8 cellular contexts compared by ENCODE assay signal in genomic region chr5:36607114-36607561, GRCh38. TPM values are rescaled to one million over a fixed set of nuclear protein-coding genes. Genes with fewer than 3 reads are reported as not detected.
DNase-seq lines count a peak whose midpoint lies in the region; ATAC-seq and TF ChIP-seq lines count a peak whose summit lies in the region.

No MANE protein-coding gene starts in this region.

- H3K36me3 ChIP-seq in PC-9 (ENCODE audit: low read depth) (peaks cover 38% of the 10 kb centered on the region), endodermal cell (ENCODE audit: control insufficient read depth, insufficient read depth, low read length) (no peaks in the 10 kb centered on the region)

- peak overlapping the region; percentile 88 for H3K4me3 ChIP-seq in PC-9
- peak overlapping the region; percentile 86 for H3K4me3 ChIP-seq in endodermal cell (ENCODE audit: low read length)

- H3K9me3 ChIP-seq in PC-9 (ENCODE audit: insufficient read depth, low read depth) (peaks cover 13% of the 10 kb centered on the region; the same call in 1 of the 2 replicates), endodermal cell (ENCODE audit: control insufficient read depth, low read length) (no peaks in the 10 kb centered on the region)

- BruUV-seq in PC-9 (replicated peaks; lab: Mats Ljungman, UMichigan): no TSS peak

- intact Hi-C loops in PC-9 (cut with micrococcal nuclease; ENCODE audit: unreplicated experiment): no loop called here
- intact Hi-C loops in posterior vena cava (cut with DNase I): no loop called here

- H3F3A ChIP-seq in PC-9 (ENCODE audit: insufficient read depth, low read depth): peaks cover 36% of the 10 kb centered on the region

- H3K9me2 ChIP-seq in PC-9 (ENCODE audit: insufficient read depth): no peaks in the 10 kb centered on the region; the same call in 1 of the 2 replicates

- peaks cover 45% of the 10 kb centered on the region for H3K79me2 ChIP-seq in PC-9 (ENCODE audit: low read depth)

- H3K9ac ChIP-seq in endodermal cell (ENCODE audit: extremely low read depth, low read length, poor library complexity, severe bottlenecking): peak overlapping the region; percentile 44

- no peak overlapping the region for H3K27ac Mint-ChIP-seq in endodermal cell

- DNase-seq in NCI-H524 (lab: John Stamatoyannopoulos, UW) (peak; percentile 70 to 75), NCI-H524 treated with DMSO at 0.1 percent for 48 hours (lab: John Stamatoyannopoulos, UW) (no peak), PC-9 (peak in 1 of 2 experiments; percentile 73), endodermal cell (peak; percentile 77), midbrain (lab: John Stamatoyannopoulos, UW) (peak; percentile 80), posterior vena cava (ENCODE audit: low spot score) (no peak)

- peak overlapping the region; percentile 89 for H3K4me2 ChIP-seq in PC-9

- H3K27ac ChIP-seq in PC-9 (peak overlapping the region; percentile 75), endodermal cell (ENCODE audit: low read depth, low read length) (peak overlapping the region; percentile 45)

- H3K4me3 Mint-ChIP-seq in endodermal cell: peak overlapping the region; percentile 63

- peaks cover 35% of the 10 kb centered on the region for H3K27me3 Mint-ChIP-seq in endodermal cell (ENCODE audit: insufficient read depth)

- no peak; the same call in 1 of the 2 replicates for TF ChIP-seq CTCF in PC-9 (conservative IDR thresholded peaks at IDR 0.05)
- TF ChIP-seq CTCF in endodermal cell (conservative IDR thresholded peaks at IDR 0.05): no peak

- no peaks in the 10 kb centered on the region for H3K36me3 Mint-ChIP-seq in endodermal cell (ENCODE audit: low read depth)

- POLR2A ChIA-PET in PC-9 (lab: Charles Lee; ENCODE audit: unreplicated experiment): no interaction called here

- no peaks in the 10 kb centered on the region for H3K27me3 ChIP-seq in PC-9 (ENCODE audit: insufficient read depth, low read depth)
- H3K27me3 ChIP-seq in endodermal cell (ENCODE audit: control insufficient read depth, insufficient read depth, low read length, poor library complexity, severe bottlenecking): peaks cover 24% of the 10 kb centered on the region

- peaks cover 48% of the 10 kb centered on the region for H3K4me1 ChIP-seq in PC-9 (replicated peaks; ENCODE audit: insufficient read depth)
- no peaks in the 10 kb centered on the region for H3K4me1 ChIP-seq in endodermal cell (ENCODE audit: control insufficient read depth, insufficient read depth, low read length)

- H3K9me3 Mint-ChIP-seq in endodermal cell: no peaks in the 10 kb centered on the region

- WGBS in endodermal cell (ENCODE audit: insufficient coverage in 1 of 2, insufficient read length in 1 of 2), 2 experiments: 0 to 3% methylated on average over 5 to 10 of the region's 10 CpGs

- CTCF ChIA-PET in PC-9 (lab: Charles Lee): no interaction called here

- ATAC-seq in HG03469 (IDR thresholded peaks at IDR 0.05; ENCODE audit: unreplicated experiment) (no peak), HG03039 (IDR thresholded peaks at IDR 0.05; ENCODE audit: unreplicated experiment) (no peak)

- H3K4me1 Mint-ChIP-seq in endodermal cell: peaks cover 19% of the 10 kb centered on the region

- H2AFZ ChIP-seq in PC-9: peak overlapping the region; percentile 91

- H4K20me1 ChIP-seq in PC-9 (ENCODE audit: insufficient read depth): no peaks in the 10 kb centered on the region; the same call in 1 of the 2 replicates

RNA-seq across cellular contexts. Expression of gene SLC1A3, which starts 0.7 kb away (rescaled TPM):
- total RNA-seq in PC-9 (2021) (0.24 TPM in 1 of 2 replicates, not detected in the other), endodermal cell (1 to 10 TPM; 2.6 to 4.2 TPM), posterior vena cava (10 to 100 TPM; 24.1 to 44.4 TPM)
- 20.5 TPM for polyA plus RNA-seq in endodermal cell (2013, experiment 1 of 2)
- 16.9 TPM for polyA plus RNA-seq in endodermal cell (2013, experiment 2 of 2)

Comparison
In these comparisons a context has a peak if more than half of its experiments do, and no peak if none do; other contexts are left out.
1. DNase-seq: peak in NCI-H524 (2 of 2), endodermal cell (single experiment) and midbrain (single experiment); none in NCI-H524 treated with DMSO at 0.1 percent for 48 hours (single experiment) and posterior vena cava (single experiment).
2. RNA of gene SLC1A3, which starts 0.7 kb away (total RNA-seq): 24.1 to 44.4 TPM in posterior vena cava; 2.6 to 4.2 TPM in endodermal cell and 0.24 TPM in PC-9; every median in the first group is over 4 times any median in the second.